ENCODE assay signal across 1 cellular context in the genomic region with DNA sequence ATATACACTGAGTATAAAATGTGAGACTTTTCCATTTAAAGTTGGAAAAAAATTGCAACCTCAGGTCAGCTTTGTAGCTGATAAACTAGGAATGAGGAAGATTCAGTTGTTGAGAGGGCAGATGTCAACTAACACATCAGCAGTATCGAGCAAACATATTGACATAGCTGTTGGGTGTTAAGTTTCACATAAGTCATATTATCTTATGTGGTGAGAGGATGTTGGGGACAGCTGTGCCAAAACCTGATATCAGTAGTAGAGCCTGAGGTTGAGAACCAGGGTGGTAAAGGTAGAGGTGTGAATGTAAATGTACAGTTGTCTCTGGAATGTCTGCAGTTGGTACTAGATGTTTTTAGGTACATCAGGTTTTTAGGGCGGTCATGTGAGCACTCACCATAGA.
TF ChIP-seq lines count a peak whose summit lies in the region.

No MANE protein-coding gene starts in this region.

TF ChIP-seq in K562, 482 proteins besides CTCF, POLR2A, EP300 and RAD21 (continues in another document):
- TF ChIP-seq GATA2 (CRISPR knock-in tag; IDR thresholded peaks at IDR 0.05) = peak; percentile 34; the same call in 1 of the 2 replicates
- peak; percentile 77 for TF ChIP-seq MTA2 (IDR thresholded peaks at IDR 0.05; ENCODE audit: low read depth)
- no peak for TF ChIP-seq HDAC6 (IDR thresholded peaks at IDR 0.05; ENCODE audit: low read depth, low read length)
- peak; percentile 89 for TF ChIP-seq ARID1B (IDR thresholded peaks at IDR 0.05)
- TF ChIP-seq, protein P1, sequence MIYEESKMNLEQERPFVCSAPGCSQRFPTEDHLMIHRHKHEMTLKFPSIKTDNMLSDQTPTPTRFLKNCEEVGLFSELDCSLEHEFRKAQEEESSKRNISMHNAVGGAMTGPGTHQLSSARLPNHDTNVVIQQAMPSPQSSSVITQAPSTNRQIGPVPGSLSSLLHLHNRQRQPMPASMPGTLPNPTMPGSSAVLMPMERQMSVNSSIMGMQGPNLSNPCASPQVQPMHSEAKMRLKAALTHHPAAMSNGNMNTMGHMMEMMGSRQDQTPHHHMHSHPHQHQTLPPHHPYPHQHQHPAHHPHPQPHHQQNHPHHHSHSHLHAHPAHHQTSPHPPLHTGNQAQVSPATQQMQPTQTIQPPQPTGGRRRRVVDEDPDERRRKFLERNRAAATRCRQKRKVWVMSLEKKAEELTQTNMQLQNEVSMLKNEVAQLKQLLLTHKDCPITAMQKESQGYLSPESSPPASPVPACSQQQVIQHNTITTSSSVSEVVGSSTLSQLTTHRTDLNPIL (CRISPR knock-in tag; IDR thresholded peaks at IDR 0.05) = no peak
- TF ChIP-seq, protein P2, sequence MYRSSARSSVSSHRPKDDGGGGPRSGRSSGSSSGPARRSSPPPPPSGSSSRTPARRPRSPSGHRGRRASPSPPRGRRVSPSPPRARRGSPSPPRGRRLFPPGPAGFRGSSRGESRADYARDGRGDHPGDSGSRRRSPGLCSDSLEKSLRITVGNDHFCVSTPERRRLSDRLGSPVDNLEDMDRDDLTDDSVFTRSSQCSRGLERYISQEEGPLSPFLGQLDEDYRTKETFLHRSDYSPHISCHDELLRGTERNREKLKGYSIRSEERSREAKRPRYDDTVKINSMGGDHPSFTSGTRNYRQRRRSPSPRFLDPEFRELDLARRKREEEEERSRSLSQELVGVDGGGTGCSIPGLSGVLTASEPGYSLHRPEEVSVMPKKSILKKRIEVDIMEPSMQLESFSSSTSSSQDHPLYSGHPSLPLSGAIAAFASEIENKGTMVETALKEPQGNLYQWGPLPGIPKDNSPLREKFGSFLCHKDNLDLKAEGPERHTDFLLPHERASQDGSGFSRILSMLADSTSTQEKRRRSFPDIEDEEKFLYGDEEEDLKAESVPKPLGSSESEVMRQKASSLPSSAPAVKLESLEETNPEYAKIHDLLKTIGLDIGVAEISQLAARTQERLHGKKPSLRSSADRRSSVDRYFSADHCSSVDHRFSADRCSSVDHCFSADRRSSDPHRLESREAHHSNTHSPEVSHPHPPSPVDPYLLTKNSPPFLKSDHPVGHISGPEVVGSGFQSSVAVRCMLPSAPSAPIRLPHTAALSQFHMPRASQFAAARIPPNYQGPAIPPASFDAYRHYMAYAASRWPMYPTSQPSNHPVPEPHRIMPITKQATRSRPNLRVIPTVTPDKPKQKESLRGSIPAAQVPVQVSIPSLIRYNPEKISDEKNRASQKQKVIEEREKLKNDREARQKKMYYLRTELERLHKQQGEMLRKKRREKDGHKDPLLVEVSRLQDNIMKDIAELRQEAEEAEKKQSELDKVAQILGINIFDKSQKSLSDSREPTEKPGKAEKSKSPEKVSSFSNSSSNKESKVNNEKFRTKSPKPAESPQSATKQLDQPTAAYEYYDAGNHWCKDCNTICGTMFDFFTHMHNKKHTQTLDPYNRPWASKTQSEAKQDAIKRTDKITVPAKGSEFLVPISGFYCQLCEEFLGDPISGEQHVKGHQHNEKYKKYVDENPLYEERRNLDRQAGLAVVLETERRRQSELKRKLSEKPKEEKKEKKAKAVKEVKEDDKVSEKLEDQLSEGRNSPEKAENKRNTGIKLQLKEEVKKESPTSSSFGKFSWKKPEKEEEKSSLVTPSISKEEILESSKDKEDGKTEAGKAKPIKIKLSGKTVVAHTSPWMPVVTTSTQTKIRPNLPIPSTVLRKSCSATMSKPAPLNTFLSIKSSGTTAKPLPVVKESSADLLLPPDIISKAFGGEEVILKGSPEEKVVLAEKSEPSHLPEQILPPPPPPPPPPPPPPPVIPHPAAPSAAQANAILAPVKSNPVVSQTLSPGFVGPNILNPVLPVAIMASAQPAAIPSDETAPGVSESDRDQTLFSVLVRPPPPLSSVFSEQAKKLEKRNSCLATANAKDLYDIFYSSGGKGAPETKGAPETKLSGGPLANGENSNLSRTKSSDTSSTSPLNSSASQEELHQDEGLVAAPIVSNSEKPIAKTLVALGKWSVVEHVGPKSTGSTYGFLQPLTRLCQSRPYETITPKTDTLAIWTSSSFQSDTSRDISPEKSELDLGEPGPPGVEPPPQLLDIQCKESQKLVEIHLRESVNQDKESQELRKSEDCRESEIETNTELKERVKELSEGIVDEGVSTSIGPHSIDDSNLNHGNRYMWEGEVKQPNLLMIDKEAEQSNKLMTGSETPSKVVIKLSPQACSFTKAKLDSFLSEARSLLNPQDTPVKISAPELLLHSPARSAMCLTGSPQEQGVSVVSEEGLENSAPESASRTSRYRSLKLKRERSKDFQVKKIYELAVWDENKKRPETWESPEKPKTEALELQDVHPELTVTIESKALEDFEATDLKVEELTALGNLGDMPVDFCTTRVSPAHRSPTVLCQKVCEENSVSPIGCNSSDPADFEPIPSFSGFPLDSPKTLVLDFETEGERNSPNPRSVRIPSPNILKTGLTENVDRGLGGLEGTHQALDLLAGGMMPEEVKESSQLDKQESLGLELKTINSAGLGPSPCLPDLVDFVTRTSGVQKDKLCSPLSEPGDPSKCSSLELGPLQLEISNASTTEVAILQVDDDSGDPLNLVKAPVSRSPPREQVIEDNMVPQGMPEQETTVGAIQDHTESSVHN (IDR thresholded peaks at IDR 0.05; ENCODE audit: borderline replicate concordance in 1 of 2, low read depth in 1 of 2) = no peak
- TF ChIP-seq, protein P3, sequence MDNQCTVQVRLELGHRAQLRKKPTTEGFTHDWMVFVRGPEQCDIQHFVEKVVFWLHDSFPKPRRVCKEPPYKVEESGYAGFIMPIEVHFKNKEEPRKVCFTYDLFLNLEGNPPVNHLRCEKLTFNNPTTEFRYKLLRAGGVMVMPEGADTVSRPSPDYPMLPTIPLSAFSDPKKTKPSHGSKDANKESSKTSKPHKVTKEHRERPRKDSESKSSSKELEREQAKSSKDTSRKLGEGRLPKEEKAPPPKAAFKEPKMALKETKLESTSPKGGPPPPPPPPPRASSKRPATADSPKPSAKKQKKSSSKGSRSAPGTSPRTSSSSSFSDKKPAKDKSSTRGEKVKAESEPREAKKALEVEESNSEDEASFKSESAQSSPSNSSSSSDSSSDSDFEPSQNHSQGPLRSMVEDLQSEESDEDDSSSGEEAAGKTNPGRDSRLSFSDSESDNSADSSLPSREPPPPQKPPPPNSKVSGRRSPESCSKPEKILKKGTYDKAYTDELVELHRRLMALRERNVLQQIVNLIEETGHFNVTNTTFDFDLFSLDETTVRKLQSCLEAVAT (IDR thresholded peaks at IDR 0.05) = 0 out of 4 replicates have a peak, but pooled peaks of 1 of the 2 experiments have one; percentile 23
- TF ChIP-seq FOXA1 (IDR thresholded peaks at IDR 0.05; ENCODE audit: borderline replicate concordance) = peak; percentile 87
- peak; percentile 37; the same call in 1 of the 2 replicates for TF ChIP-seq ATF7 (IDR thresholded peaks at IDR 0.05)
- TF ChIP-seq ZNF778 (CRISPR knock-in tag; IDR thresholded peaks at IDR 0.05) = no peak
- TF ChIP-seq, protein P4, sequence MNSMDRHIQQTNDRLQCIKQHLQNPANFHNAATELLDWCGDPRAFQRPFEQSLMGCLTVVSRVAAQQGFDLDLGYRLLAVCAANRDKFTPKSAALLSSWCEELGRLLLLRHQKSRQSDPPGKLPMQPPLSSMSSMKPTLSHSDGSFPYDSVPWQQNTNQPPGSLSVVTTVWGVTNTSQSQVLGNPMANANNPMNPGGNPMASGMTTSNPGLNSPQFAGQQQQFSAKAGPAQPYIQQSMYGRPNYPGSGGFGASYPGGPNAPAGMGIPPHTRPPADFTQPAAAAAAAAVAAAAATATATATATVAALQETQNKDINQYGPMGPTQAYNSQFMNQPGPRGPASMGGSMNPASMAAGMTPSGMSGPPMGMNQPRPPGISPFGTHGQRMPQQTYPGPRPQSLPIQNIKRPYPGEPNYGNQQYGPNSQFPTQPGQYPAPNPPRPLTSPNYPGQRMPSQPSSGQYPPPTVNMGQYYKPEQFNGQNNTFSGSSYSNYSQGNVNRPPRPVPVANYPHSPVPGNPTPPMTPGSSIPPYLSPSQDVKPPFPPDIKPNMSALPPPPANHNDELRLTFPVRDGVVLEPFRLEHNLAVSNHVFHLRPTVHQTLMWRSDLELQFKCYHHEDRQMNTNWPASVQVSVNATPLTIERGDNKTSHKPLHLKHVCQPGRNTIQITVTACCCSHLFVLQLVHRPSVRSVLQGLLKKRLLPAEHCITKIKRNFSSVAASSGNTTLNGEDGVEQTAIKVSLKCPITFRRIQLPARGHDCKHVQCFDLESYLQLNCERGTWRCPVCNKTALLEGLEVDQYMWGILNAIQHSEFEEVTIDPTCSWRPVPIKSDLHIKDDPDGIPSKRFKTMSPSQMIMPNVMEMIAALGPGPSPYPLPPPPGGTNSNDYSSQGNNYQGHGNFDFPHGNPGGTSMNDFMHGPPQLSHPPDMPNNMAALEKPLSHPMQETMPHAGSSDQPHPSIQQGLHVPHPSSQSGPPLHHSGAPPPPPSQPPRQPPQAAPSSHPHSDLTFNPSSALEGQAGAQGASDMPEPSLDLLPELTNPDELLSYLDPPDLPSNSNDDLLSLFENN (IDR thresholded peaks at IDR 0.05; ENCODE audit: low read depth in 2 of 2, low read length in 2 of 2) = peak in 1 of 2 experiments; percentile 70; a peak in 1 of 4 replicates
- peak in 1 of 2 experiments; percentile 67; a peak in 1 of 4 replicates for TF ChIP-seq TBL1XR1 (IDR thresholded peaks at IDR 0.05; ENCODE audit: low read length in 2 of 2)
- 0 out of 2 replicates have a peak, but pooled peaks have one; percentile 26 for TF ChIP-seq NFE2 (IDR thresholded peaks at IDR 0.05; ENCODE audit: low read depth)
- peak; percentile 81 for TF ChIP-seq PML (IDR thresholded peaks at IDR 0.05; ENCODE audit: low read length)
- TF ChIP-seq MEIS2 (IDR thresholded peaks at IDR 0.05; ENCODE audit: partially characterized antibody) = peak; percentile 93
- peak; percentile 49 for TF ChIP-seq RBM22 (IDR thresholded peaks at IDR 0.05; ENCODE audit: low read depth, low read length, poor library complexity, severe bottlenecking)
- TF ChIP-seq, protein P5, sequence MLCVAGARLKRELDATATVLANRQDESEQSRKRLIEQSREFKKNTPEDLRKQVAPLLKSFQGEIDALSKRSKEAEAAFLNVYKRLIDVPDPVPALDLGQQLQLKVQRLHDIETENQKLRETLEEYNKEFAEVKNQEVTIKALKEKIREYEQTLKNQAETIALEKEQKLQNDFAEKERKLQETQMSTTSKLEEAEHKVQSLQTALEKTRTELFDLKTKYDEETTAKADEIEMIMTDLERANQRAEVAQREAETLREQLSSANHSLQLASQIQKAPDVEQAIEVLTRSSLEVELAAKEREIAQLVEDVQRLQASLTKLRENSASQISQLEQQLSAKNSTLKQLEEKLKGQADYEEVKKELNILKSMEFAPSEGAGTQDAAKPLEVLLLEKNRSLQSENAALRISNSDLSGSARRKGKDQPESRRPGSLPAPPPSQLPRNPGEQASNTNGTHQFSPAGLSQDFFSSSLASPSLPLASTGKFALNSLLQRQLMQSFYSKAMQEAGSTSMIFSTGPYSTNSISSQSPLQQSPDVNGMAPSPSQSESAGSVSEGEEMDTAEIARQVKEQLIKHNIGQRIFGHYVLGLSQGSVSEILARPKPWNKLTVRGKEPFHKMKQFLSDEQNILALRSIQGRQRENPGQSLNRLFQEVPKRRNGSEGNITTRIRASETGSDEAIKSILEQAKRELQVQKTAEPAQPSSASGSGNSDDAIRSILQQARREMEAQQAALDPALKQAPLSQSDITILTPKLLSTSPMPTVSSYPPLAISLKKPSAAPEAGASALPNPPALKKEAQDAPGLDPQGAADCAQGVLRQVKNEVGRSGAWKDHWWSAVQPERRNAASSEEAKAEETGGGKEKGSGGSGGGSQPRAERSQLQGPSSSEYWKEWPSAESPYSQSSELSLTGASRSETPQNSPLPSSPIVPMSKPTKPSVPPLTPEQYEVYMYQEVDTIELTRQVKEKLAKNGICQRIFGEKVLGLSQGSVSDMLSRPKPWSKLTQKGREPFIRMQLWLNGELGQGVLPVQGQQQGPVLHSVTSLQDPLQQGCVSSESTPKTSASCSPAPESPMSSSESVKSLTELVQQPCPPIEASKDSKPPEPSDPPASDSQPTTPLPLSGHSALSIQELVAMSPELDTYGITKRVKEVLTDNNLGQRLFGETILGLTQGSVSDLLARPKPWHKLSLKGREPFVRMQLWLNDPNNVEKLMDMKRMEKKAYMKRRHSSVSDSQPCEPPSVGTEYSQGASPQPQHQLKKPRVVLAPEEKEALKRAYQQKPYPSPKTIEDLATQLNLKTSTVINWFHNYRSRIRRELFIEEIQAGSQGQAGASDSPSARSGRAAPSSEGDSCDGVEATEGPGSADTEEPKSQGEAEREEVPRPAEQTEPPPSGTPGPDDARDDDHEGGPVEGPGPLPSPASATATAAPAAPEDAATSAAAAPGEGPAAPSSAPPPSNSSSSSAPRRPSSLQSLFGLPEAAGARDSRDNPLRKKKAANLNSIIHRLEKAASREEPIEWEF (CRISPR knock-in tag; IDR thresholded peaks at IDR 0.05) = 0 out of 2 replicates have a peak, but pooled peaks have one; percentile 32
- peak; percentile 81 for TF ChIP-seq SMARCE1 (IDR thresholded peaks at IDR 0.05)
- TF ChIP-seq ZNF316 (IDR thresholded peaks at IDR 0.05) = 0 out of 2 replicates have a peak, but pooled peaks have one; percentile 21
- peak in 1 of 2 experiments; percentile 53; a peak in 1 of 4 replicates for TF ChIP-seq HDAC1 (IDR thresholded peaks at IDR 0.05)
- peak; percentile 94 for TF ChIP-seq CBFA2T3 (IDR thresholded peaks at IDR 0.05)
- TF ChIP-seq HDAC3 (IDR thresholded peaks at IDR 0.05; ENCODE audit: borderline replicate concordance, partially characterized antibody) = peak; percentile 43
- TF ChIP-seq, protein P6, sequence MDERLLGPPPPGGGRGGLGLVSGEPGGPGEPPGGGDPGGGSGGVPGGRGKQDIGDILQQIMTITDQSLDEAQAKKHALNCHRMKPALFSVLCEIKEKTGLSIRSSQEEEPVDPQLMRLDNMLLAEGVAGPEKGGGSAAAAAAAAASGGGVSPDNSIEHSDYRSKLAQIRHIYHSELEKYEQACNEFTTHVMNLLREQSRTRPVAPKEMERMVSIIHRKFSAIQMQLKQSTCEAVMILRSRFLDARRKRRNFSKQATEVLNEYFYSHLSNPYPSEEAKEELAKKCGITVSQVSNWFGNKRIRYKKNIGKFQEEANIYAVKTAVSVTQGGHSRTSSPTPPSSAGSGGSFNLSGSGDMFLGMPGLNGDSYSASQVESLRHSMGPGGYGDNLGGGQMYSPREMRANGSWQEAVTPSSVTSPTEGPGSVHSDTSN (CRISPR knock-in tag; IDR thresholded peaks at IDR 0.05; ENCODE audit: low read depth) = no peak
- TF ChIP-seq, protein P6 (tag; conservative IDR thresholded peaks at IDR 0.05; ENCODE audit: low read depth) = peak; percentile 73
- TF ChIP-seq RCOR1 (IDR thresholded peaks at IDR 0.05; ENCODE audit: borderline replicate concordance in 1 of 2, low read depth in 2 of 2, low read length in 2 of 2) = peak; percentile 18 to 86; a peak in 2 of 4 replicates
- TF ChIP-seq, protein P7, sequence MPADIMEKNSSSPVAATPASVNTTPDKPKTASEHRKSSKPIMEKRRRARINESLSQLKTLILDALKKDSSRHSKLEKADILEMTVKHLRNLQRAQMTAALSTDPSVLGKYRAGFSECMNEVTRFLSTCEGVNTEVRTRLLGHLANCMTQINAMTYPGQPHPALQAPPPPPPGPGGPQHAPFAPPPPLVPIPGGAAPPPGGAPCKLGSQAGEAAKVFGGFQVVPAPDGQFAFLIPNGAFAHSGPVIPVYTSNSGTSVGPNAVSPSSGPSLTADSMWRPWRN (IDR thresholded peaks at IDR 0.05; ENCODE audit: low read depth) = peak; percentile 69; the same call in 1 of the 2 replicates
